ENCODE assay signal across 1 cellular context in genomic region chr5:132410451-132411381, GRCh38.
TF ChIP-seq lines count a peak whose summit lies in the region.

No MANE protein-coding gene starts in this region.

TF ChIP-seq in GM12878, 131 proteins besides CTCF, POLR2A, EP300 and RAD21 (continued from another document):
- peak; percentile 33 for TF ChIP-seq MEF2B (IDR thresholded peaks at IDR 0.05; ENCODE audit: partially characterized antibody, poor library complexity, severe bottlenecking)
- TF ChIP-seq BMI1 (IDR thresholded peaks at IDR 0.05; ENCODE audit: borderline replicate concordance): no peak
- TF ChIP-seq ZBTB11 (CRISPR knock-in tag; IDR thresholded peaks at IDR 0.05): no peak
- peak; percentile 66; the same call in 1 of the 2 replicates for TF ChIP-seq BACH1 (IDR thresholded peaks at IDR 0.05; ENCODE audit: borderline replicate concordance)
- TF ChIP-seq WRNIP1 (IDR thresholded peaks at IDR 0.05; ENCODE audit: borderline replicate concordance, low read depth, low read length): no peak
- peak; percentile 99 for TF ChIP-seq NR2F1 (conservative IDR thresholded peaks at IDR 0.05)
- 0 out of 2 replicates have a peak, but pooled peaks have one; percentile 45 for TF ChIP-seq ZNF24 (IDR thresholded peaks at IDR 0.05)
- peak; percentile 98 for TF ChIP-seq LARP7 (IDR thresholded peaks at IDR 0.05)
- TF ChIP-seq POLR2AphosphoS2 (IDR thresholded peaks at IDR 0.05; ENCODE audit: low read depth, low read length): no peak
- TF ChIP-seq NR2C1 (IDR thresholded peaks at IDR 0.05): peak; percentile 89
- TF ChIP-seq CBX5 (IDR thresholded peaks at IDR 0.05; ENCODE audit: low read depth): no peak
- peak; percentile 93; the same call in 1 of the 2 replicates for TF ChIP-seq RBBP5 (conservative IDR thresholded peaks at IDR 0.05)
- no peak for TF ChIP-seq IRF3 (IDR thresholded peaks at IDR 0.05)
- TF ChIP-seq RAD51 (IDR thresholded peaks at IDR 0.05): no peak
- TF ChIP-seq FOXM1 (IDR thresholded peaks at IDR 0.05; ENCODE audit: low read depth, low read length): 0 out of 2 replicates have a peak, but pooled peaks have one; percentile 56
- peak; percentile 23; the same call in 1 of the 2 replicates for TF ChIP-seq SMC3 (IDR thresholded peaks at IDR 0.05; ENCODE audit: borderline replicate concordance, low read length)
- TF ChIP-seq ATF2 (IDR thresholded peaks at IDR 0.05; ENCODE audit: low read length): no peak
- no peak for TF ChIP-seq NBN (IDR thresholded peaks at IDR 0.05)
- TF ChIP-seq SIN3A (IDR thresholded peaks at IDR 0.05; ENCODE audit: low read depth, low read length): peak; percentile 37; the same call in 1 of the 2 replicates
- peak; percentile 60 for TF ChIP-seq MXI1 (IDR thresholded peaks at IDR 0.05; ENCODE audit: low read depth, low read length)
- no peak; the same call in none of the 2 replicates for TF ChIP-seq POLR2AphosphoS5 (IDR thresholded peaks at IDR 0.05; ENCODE audit: low read length)
- TF ChIP-seq EZH2 (IDR thresholded peaks at IDR 0.05; ENCODE audit: borderline replicate concordance, control insufficient read depth, low read depth, low read length): no peak
- TF ChIP-seq NKRF (conservative IDR thresholded peaks at IDR 0.05): peak; percentile 83
- no peak for TF ChIP-seq HCFC1 (IDR thresholded peaks at IDR 0.05; ENCODE audit: low read length)
- TF ChIP-seq YY1 (IDR thresholded peaks at IDR 0.05; ENCODE audit: low read depth, low read length): peak; percentile 69
- TF ChIP-seq GATAD2B (conservative IDR thresholded peaks at IDR 0.05; ENCODE audit: low read depth): peak; percentile 92
- TF ChIP-seq MLLT1 (IDR thresholded peaks at IDR 0.05): peak; percentile 71; the same call in 1 of the 2 replicates
- TF ChIP-seq DPF2 (IDR thresholded peaks at IDR 0.05): peak; percentile 93
- peak; percentile 95 for TF ChIP-seq SMARCA5 (IDR thresholded peaks at IDR 0.05)
- TF ChIP-seq ZBTB40 (IDR thresholded peaks at IDR 0.05; ENCODE audit: borderline replicate concordance): no peak
- 0 out of 2 replicates have a peak, but pooled peaks have one; percentile 18 for TF ChIP-seq CREB1 (IDR thresholded peaks at IDR 0.05; ENCODE audit: low read depth)
- peak; percentile 90 for TF ChIP-seq IKZF1 (conservative IDR thresholded peaks at IDR 0.05)
TF ChIP-seq in GM12878: peak in this region for 39.
